Comparison of ENCODE assay signal across 1 cellular context in the genomic region with DNA sequence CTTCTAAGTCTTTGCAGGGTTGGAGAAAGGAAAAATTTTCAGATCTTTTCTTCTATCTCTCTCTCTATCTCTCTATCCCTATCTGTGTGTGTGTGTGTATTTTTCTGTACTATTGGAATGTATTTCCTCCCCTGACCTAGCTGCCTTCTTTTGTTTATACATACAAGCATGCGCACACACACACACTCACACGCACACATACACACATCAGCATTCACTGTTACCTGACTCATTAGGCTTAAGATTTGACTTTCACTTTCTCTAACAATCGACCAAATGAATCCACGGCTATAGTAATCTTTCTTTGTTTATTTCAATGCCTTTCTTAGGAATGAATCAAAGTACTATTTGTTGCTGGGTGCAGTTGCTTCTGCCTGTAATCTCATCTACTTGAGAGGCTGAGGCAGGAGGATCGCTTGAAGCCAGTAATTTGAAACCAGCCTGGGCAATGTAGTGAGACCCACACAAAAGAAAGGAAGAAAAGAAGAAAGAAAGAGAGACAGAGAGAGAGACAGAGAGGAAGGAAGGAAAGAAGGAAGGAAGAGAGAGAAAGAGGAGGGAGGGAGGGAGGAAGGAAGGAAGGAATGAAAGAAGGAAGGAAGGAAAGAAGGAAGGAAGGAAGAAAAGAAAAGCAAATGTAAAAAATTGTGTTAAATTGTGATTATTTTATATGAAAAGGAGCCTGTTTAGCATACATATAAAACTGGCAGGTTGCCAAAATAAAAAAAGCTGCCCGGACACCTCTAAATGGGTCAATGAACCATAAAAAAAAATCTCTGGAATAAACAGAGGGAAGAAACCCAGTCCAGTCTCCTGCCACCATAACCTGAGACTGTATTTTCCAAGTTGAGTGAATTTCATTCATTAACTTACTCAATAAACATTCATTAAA.
TF ChIP-seq lines count a peak whose summit lies in the region.

No MANE protein-coding gene starts in this region.

TF ChIP-seq in H1, 55 proteins besides CTCF, POLR2A, EP300 and RAD21:
- TF ChIP-seq, protein P1, sequence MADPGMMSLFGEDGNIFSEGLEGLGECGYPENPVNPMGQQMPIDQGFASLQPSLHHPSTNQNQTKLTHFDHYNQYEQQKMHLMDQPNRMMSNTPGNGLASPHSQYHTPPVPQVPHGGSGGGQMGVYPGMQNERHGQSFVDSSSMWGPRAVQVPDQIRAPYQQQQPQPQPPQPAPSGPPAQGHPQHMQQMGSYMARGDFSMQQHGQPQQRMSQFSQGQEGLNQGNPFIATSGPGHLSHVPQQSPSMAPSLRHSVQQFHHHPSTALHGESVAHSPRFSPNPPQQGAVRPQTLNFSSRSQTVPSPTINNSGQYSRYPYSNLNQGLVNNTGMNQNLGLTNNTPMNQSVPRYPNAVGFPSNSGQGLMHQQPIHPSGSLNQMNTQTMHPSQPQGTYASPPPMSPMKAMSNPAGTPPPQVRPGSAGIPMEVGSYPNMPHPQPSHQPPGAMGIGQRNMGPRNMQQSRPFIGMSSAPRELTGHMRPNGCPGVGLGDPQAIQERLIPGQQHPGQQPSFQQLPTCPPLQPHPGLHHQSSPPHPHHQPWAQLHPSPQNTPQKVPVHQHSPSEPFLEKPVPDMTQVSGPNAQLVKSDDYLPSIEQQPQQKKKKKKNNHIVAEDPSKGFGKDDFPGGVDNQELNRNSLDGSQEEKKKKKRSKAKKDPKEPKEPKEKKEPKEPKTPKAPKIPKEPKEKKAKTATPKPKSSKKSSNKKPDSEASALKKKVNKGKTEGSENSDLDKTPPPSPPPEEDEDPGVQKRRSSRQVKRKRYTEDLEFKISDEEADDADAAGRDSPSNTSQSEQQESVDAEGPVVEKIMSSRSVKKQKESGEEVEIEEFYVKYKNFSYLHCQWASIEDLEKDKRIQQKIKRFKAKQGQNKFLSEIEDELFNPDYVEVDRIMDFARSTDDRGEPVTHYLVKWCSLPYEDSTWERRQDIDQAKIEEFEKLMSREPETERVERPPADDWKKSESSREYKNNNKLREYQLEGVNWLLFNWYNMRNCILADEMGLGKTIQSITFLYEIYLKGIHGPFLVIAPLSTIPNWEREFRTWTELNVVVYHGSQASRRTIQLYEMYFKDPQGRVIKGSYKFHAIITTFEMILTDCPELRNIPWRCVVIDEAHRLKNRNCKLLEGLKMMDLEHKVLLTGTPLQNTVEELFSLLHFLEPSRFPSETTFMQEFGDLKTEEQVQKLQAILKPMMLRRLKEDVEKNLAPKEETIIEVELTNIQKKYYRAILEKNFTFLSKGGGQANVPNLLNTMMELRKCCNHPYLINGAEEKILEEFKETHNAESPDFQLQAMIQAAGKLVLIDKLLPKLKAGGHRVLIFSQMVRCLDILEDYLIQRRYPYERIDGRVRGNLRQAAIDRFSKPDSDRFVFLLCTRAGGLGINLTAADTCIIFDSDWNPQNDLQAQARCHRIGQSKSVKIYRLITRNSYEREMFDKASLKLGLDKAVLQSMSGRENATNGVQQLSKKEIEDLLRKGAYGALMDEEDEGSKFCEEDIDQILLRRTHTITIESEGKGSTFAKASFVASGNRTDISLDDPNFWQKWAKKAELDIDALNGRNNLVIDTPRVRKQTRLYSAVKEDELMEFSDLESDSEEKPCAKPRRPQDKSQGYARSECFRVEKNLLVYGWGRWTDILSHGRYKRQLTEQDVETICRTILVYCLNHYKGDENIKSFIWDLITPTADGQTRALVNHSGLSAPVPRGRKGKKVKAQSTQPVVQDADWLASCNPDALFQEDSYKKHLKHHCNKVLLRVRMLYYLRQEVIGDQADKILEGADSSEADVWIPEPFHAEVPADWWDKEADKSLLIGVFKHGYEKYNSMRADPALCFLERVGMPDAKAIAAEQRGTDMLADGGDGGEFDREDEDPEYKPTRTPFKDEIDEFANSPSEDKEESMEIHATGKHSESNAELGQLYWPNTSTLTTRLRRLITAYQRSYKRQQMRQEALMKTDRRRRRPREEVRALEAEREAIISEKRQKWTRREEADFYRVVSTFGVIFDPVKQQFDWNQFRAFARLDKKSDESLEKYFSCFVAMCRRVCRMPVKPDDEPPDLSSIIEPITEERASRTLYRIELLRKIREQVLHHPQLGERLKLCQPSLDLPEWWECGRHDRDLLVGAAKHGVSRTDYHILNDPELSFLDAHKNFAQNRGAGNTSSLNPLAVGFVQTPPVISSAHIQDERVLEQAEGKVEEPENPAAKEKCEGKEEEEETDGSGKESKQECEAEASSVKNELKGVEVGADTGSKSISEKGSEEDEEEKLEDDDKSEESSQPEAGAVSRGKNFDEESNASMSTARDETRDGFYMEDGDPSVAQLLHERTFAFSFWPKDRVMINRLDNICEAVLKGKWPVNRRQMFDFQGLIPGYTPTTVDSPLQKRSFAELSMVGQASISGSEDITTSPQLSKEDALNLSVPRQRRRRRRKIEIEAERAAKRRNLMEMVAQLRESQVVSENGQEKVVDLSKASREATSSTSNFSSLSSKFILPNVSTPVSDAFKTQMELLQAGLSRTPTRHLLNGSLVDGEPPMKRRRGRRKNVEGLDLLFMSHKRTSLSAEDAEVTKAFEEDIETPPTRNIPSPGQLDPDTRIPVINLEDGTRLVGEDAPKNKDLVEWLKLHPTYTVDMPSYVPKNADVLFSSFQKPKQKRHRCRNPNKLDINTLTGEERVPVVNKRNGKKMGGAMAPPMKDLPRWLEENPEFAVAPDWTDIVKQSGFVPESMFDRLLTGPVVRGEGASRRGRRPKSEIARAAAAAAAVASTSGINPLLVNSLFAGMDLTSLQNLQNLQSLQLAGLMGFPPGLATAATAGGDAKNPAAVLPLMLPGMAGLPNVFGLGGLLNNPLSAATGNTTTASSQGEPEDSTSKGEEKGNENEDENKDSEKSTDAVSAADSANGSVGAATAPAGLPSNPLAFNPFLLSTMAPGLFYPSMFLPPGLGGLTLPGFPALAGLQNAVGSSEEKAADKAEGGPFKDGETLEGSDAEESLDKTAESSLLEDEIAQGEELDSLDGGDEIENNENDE (IDR thresholded peaks at IDR 0.05; ENCODE audit: insufficient replicate concordance, low read length): no peak
- TF ChIP-seq POLR2AphosphoS5 (IDR thresholded peaks at IDR 0.05; ENCODE audit: low read depth, low read length) (no peak), SAP30 (IDR thresholded peaks at IDR 0.05; ENCODE audit: insufficient read depth, insufficient replicate concordance, low read length) (no peak), CHD2 (IDR thresholded peaks at IDR 0.05; ENCODE audit: low read length) (no peak), SP4 (IDR thresholded peaks at IDR 0.05; ENCODE audit: low read length) (no peak), HDAC6 (IDR thresholded peaks at IDR 0.05; ENCODE audit: low read depth, low read length) (no peak), SP2 (IDR thresholded peaks at IDR 0.05; ENCODE audit: low read length) (no peak), FOSL1 (IDR thresholded peaks at IDR 0.05; ENCODE audit: insufficient read depth, low read depth, low read length) (no peak), MAFK (IDR thresholded peaks at IDR 0.05; ENCODE audit: low read depth, low read length) (no peak), ZNF274 (IDR thresholded peaks at IDR 0.05; ENCODE audit: borderline replicate concordance, extremely low read depth, low read length) (no peak), RFX5 (IDR thresholded peaks at IDR 0.05; ENCODE audit: borderline replicate concordance, low read depth, low read length) (no peak), RNF2 (IDR thresholded peaks at IDR 0.05; ENCODE audit: borderline replicate concordance, low read depth, low read length, missing control alignments, poor library complexity, severe bottlenecking) (no peak), CTBP2 (IDR thresholded peaks at IDR 0.05; ENCODE audit: borderline replicate concordance, insufficient read depth, insufficient read length, low read length) (no peak), NRF1 (IDR thresholded peaks at IDR 0.05; ENCODE audit: low read depth, low read length) (no peak), TEAD4 (IDR thresholded peaks at IDR 0.05; ENCODE audit: low read depth, low read length) (no peak), BACH1 (IDR thresholded peaks at IDR 0.05; ENCODE audit: low read length) (no peak), CREB1 (IDR thresholded peaks at IDR 0.05) (no peak), NANOG (IDR thresholded peaks at IDR 0.05; ENCODE audit: insufficient read depth, low read depth, low read length, poor library complexity, severe bottlenecking) (no peak)
- TF ChIP-seq, protein P2, sequence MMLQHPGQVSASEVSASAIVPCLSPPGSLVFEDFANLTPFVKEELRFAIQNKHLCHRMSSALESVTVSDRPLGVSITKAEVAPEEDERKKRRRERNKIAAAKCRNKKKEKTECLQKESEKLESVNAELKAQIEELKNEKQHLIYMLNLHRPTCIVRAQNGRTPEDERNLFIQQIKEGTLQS (IDR thresholded peaks at IDR 0.05; ENCODE audit: insufficient read depth, low read depth, low read length): no peak
- TF ChIP-seq, protein P3, sequence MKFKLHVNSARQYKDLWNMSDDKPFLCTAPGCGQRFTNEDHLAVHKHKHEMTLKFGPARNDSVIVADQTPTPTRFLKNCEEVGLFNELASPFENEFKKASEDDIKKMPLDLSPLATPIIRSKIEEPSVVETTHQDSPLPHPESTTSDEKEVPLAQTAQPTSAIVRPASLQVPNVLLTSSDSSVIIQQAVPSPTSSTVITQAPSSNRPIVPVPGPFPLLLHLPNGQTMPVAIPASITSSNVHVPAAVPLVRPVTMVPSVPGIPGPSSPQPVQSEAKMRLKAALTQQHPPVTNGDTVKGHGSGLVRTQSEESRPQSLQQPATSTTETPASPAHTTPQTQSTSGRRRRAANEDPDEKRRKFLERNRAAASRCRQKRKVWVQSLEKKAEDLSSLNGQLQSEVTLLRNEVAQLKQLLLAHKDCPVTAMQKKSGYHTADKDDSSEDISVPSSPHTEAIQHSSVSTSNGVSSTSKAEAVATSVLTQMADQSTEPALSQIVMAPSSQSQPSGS (IDR thresholded peaks at IDR 0.05; ENCODE audit: low read length): no peak
